14 cellular contexts compared by ENCODE assay signal in the genomic region with DNA sequence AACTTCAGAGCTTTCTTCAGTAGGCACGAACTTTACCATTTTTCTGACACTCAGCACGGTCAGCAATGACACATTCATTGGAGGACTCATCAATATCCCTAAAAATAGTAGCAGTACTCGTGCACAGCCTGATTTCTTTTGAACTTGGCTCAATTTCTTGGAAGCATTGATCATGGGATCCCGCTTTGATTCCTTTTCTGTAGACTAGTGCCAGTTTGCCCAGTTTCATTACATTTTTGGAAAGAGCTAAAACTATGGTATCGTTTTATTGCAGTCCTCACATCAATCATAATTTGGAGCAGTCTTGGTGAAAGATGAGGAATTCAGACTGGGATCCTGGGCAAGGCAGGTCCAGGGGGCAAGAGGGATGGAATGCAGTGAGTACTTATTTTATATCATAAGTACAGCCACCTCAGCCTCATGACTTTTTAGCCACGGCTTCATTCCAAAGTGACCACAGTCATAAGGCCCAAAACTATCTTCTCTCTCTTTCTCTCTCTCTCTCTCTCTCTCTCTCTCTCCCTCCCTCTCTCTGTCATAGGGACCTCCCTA.
DNase-seq lines count a peak whose midpoint lies in the region; ATAC-seq, FAIRE-seq and TF ChIP-seq lines count a peak whose summit lies in the region.
"Had no signal": no experiment of that assay in that cellular context is flagged by ENCODE, and none has a peak within 500 bp of the region (broad histone marks: within the 10 kb centered on the region; RNA-seq: fewer than 3 reads in every experiment).

No MANE protein-coding gene starts in this region.

- no peaks in the 10 kb centered on the region for H4K20me1 ChIP-seq in HepG2 (ENCODE audit: insufficient read depth, low read length)

- H3K27me3 Mint-ChIP-seq in progenitor cell of endocrine pancreas, result no peaks in the 10 kb centered on the region
- H3K27me3 Mint-ChIP-seq in activated CD8-positive, alpha-beta T cell treated with anti-CD3 and anti-CD28 coated beads, Interleukin-2, amount 10 ng/mL, durations not matched to agents 7 days and 5 days (ENCODE audit: low read depth), result no peaks in the 10 kb centered on the region
- H3K27me3 Mint-ChIP-seq: dendritic cell treated with granulocyte-macrophage colony-stimulating factor and Interleukin-4, amounts not matched to agents 40 ng/mL and 50 ng/mL, for 4 days had no signal

- H3K4me3 Mint-ChIP-seq in progenitor cell of endocrine pancreas (ENCODE audit: low read depth), result no peak overlapping the region
- no peak overlapping the region for H3K4me3 Mint-ChIP-seq in activated CD8-positive, alpha-beta T cell treated with anti-CD3 and anti-CD28 coated beads, Interleukin-2, amount 10 ng/mL, durations not matched to agents 7 days and 5 days
- H3K4me3 Mint-ChIP-seq: dendritic cell treated with granulocyte-macrophage colony-stimulating factor and Interleukin-4, amounts not matched to agents 40 ng/mL and 50 ng/mL, for 4 days; immature natural killer cell; T-helper 1 cell treated with Interleukin-12 subunit alpha and Interleukin-12 subunit beta and Interleukin-4 antibody, amounts not matched to agents 30 μg/mL and 1 μg/mL, for 36 hours had no signal

- intact Hi-C loops in HepG2 (cut with micrococcal nuclease; ENCODE audit: unreplicated experiment), result loop anchor here (1.0 to 10.0 kb wide), 5 partner anchors 27 to 256 kb away; no protein-coding TSS in a partner anchor

- CTCF ChIA-PET in HEK293 (lab: Yijun Ruan, JAX) (interaction anchor here (0.6 to 2.2 kb wide), 4 partner anchors 41 to 269 kb away, joined by 3 to 14 read pairs (median 3); no protein-coding TSS in a partner anchor), HepG2 (lab: Yijun Ruan, JAX; ENCODE audit: low intra/inter-chr PET ratio, low total read pairs) (interaction anchor here (1.4 kb wide), 1 partner anchor 51 kb away, joined by 3 read pairs; no protein-coding TSS in a partner anchor)
- CTCF ChIA-PET in activated CD8-positive, alpha-beta T cell treated with anti-CD3 and anti-CD28 coated beads, Interleukin-2, amount 10 ng/mL, durations not matched to agents 7 days and 5 days (lab: Charles Lee), result interaction anchor here (0.9 to 1.6 kb wide), 2 partner anchors 54 to 177 kb away, joined by 3 to 7 read pairs; no protein-coding TSS in a partner anchor

- in situ Hi-C loops in astrocyte of the spinal cord (cut with HindIII; ENCODE audit: low sequenced_read_pairs), result no loop called here
- in situ Hi-C loops in HepG2 (cut with HindIII; ENCODE audit: extremely low pct_ligation_motif_present, low pct_unique_long_range_greater_than_20kb), result no loop called here

- peak overlapping the region; percentile 69; the same call in 1 of the 2 replicates for H3K9ac ChIP-seq in HepG2 (ENCODE audit: insufficient read depth, low read depth, low read length)

- POLR2A ChIA-PET in HEK293 (lab: Yijun Ruan, JAX) (interaction anchor here (0.6 kb wide), 1 partner anchor 26 kb away, joined by 4 read pairs; no protein-coding TSS in a partner anchor), HepG2 (lab: Yijun Ruan, JAX) (interaction anchor here (0.7 to 3.5 kb wide), 17 partner anchors 9 to 257 kb away, joined by 3 to 17 read pairs (median 5); no protein-coding TSS in a partner anchor)
- POLR2A ChIA-PET in activated CD8-positive, alpha-beta T cell treated with anti-CD3 and anti-CD28 coated beads, Interleukin-2, amount 10 ng/mL, durations not matched to agents 7 days and 5 days (lab: Charles Lee), result no interaction called here

- H3K9me3 ChIP-seq in HEK293 (ENCODE audit: control insufficient read depth, insufficient read depth, low read depth, low read length), result no peaks in the 10 kb centered on the region
- no peaks in the 10 kb centered on the region for H3K9me3 ChIP-seq in HepG2 (ENCODE audit: low read length)
- no peaks in the 10 kb centered on the region for H3K9me3 ChIP-seq in thoracic aorta

- TF ChIP-seq CTCF in HEK293 (tag by site-specific recombination; IDR thresholded peaks at IDR 0.05) (no peak), astrocyte of the spinal cord (IDR thresholded peaks at IDR 0.05; ENCODE audit: low read depth, low read length) (no peak), HepG2 (CRISPR knock-in tag; IDR thresholded peaks at IDR 0.05) (no peak), thoracic aorta (IDR thresholded peaks at IDR 0.05) (no peak), progenitor cell of endocrine pancreas (IDR thresholded peaks at IDR 0.05; ENCODE audit: unreplicated experiment) (no peak)

- H3K36me3 ChIP-seq in HEK293 (ENCODE audit: control insufficient read depth in 2 of 2, insufficient read depth in 1 of 2, low read length in 2 of 2) (no peaks in the 10 kb centered on the region; a peak in 1 of 3 replicates), HepG2 (replicated peaks in 1 of 2; ENCODE audit: control insufficient read depth in 1 of 2, insufficient read depth in 2 of 2, low read length in 2 of 2) (no peaks in the 10 kb centered on the region; a peak in 1 of 5 replicates), thoracic aorta (no peaks in the 10 kb centered on the region)

- no peak for TF ChIP-seq RAD21 in HepG2 (CRISPR knock-in tag; IDR thresholded peaks at IDR 0.05)

- H2AFZ ChIP-seq in HepG2 (ENCODE audit: low read length), result no peak overlapping the region

- DNase-seq in astrocyte of the spinal cord (ENCODE audit: low read depth, low spot score), result peak; percentile 66
- no peak for DNase-seq in HepG2 (ENCODE audit: low spot score)
- no peak for DNase-seq in thoracic aorta (ENCODE audit: low spot score)
- DNase-seq in progenitor cell of endocrine pancreas (ENCODE audit: low spot score, unreplicated experiment), result no peak
- DNase-seq in activated CD8-positive, alpha-beta T cell treated with anti-CD3 and anti-CD28 coated beads, Interleukin-2, amount 10 ng/mL, durations not matched to agents 7 days and 5 days, result no peak
- no peak for DNase-seq in HUDEP-2 (lab: John Stamatoyannopoulos, UW; ENCODE audit: unreplicated experiment in 76 of 76)
- no peak for DNase-seq in NCI-H2196 (lab: John Stamatoyannopoulos, UW; ENCODE audit: unreplicated experiment)
- DNase-seq: immature natural killer cell, KG1, NCI-H526 treated with DMSO at 0.1 percent for 48 hours had no signal

- ATAC-seq in HepG2 (no peak), thoracic aorta (ENCODE audit: insufficient number of reproducible peaks, low FRiP score, low read depth) (no peak)
- no peak for ATAC-seq in activated CD8-positive, alpha-beta T cell treated with anti-CD3 and anti-CD28 coated beads, Interleukin-2, amount 10 ng/mL, durations not matched to agents 7 days and 5 days

- no peak for FAIRE-seq in HepG2 (lab: Jason Lieb, UNC)

- H3K79me2 ChIP-seq in HepG2 (ENCODE audit: insufficient read depth, low read length), result no peaks in the 10 kb centered on the region

- H3K27ac ChIP-seq in HEK293 (ENCODE audit: extremely low read depth, low read depth, low read length), result no peak overlapping the region
- peak overlapping the region; percentile 83 for H3K27ac ChIP-seq in HepG2 (ENCODE audit: extremely low read length, insufficient read depth, low read length)
- H3K27ac ChIP-seq in thoracic aorta, result peak overlapping the region; percentile 59 to 77

- H3K27ac Mint-ChIP-seq in progenitor cell of endocrine pancreas, result no peak overlapping the region
- H3K27ac Mint-ChIP-seq in activated CD8-positive, alpha-beta T cell treated with anti-CD3 and anti-CD28 coated beads, Interleukin-2, amount 10 ng/mL, durations not matched to agents 7 days and 5 days, result no peak overlapping the region
- H3K27ac Mint-ChIP-seq: dendritic cell treated with granulocyte-macrophage colony-stimulating factor and Interleukin-4, amounts not matched to agents 40 ng/mL and 50 ng/mL, for 4 days; immature natural killer cell; T-helper 1 cell treated with Interleukin-12 subunit alpha and Interleukin-12 subunit beta and Interleukin-4 antibody, amounts not matched to agents 30 μg/mL and 1 μg/mL, for 36 hours had no signal

- H3K4me1 ChIP-seq in HEK293 (ENCODE audit: control insufficient read depth, insufficient read depth, low read length), result peaks cover 12% of the 10 kb centered on the region
- H3K4me1 ChIP-seq in HepG2 (ENCODE audit: insufficient read depth, low read length), result peaks cover 58% of the 10 kb centered on the region
- peaks cover 16 to 52% of the 10 kb centered on the region in 2 donors for H3K4me1 ChIP-seq in thoracic aorta (ENCODE audit: control insufficient read depth in 1 of 2, low read depth in 2 of 2)

- H3K4me1 Mint-ChIP-seq in progenitor cell of endocrine pancreas (ENCODE audit: low read depth), result peaks cover 1% of the 10 kb centered on the region
- H3K4me1 Mint-ChIP-seq in activated CD8-positive, alpha-beta T cell treated with anti-CD3 and anti-CD28 coated beads, Interleukin-2, amount 10 ng/mL, durations not matched to agents 7 days and 5 days (ENCODE audit: low read depth), result no peaks in the 10 kb centered on the region
- H3K4me1 Mint-ChIP-seq: immature natural killer cell had no signal

- WGBS in HepG2 (ENCODE audit: low lambda C conversion rate), result 59% methylated on average over 6 of the region's 6 CpGs

- H3K4me3 ChIP-seq in HEK293 (ENCODE audit: low read depth, low read length), result no peak overlapping the region
- no peak overlapping the region for H3K4me3 ChIP-seq in astrocyte of the spinal cord (ENCODE audit: low read depth, low read length)
- H3K4me3 ChIP-seq in HepG2 (replicated peaks in 1 of 3; ENCODE audit: insufficient read depth in 1 of 3, low read depth in 2 of 3, low read length in 3 of 3), result peak overlapping the region in 1 of 3 experiments; percentile 2; a peak in 1 of 6 replicates
- no peak overlapping the region for H3K4me3 ChIP-seq in thoracic aorta
- H3K4me3 ChIP-seq: skin epidermis had no signal

- no TSS peak for BruUV-seq in HepG2 (replicated peaks; lab: Mats Ljungman, UMichigan)

- H3K27me3 ChIP-seq in HepG2 (ENCODE audit: control insufficient read depth in 1 of 2, insufficient read depth in 2 of 2, low read length in 2 of 2) (no peaks in the 10 kb centered on the region), thoracic aorta (replicated peaks; ENCODE audit: insufficient read depth) (no peaks in the 10 kb centered on the region)

- no peaks in the 10 kb centered on the region for H3K9me3 Mint-ChIP-seq in progenitor cell of endocrine pancreas (ENCODE audit: low read depth)
- H3K9me3 Mint-ChIP-seq in activated CD8-positive, alpha-beta T cell treated with anti-CD3 and anti-CD28 coated beads, Interleukin-2, amount 10 ng/mL, durations not matched to agents 7 days and 5 days (ENCODE audit: insufficient read depth), result peaks cover 7% of the 10 kb centered on the region
- H3K9me3 Mint-ChIP-seq: dendritic cell treated with granulocyte-macrophage colony-stimulating factor and Interleukin-4, amounts not matched to agents 40 ng/mL and 50 ng/mL, for 4 days; immature natural killer cell; T-helper 1 cell treated with Interleukin-12 subunit alpha and Interleukin-12 subunit beta and Interleukin-4 antibody, amounts not matched to agents 30 μg/mL and 1 μg/mL, for 36 hours had no signal

- no peak for TF ChIP-seq EP300 in HepG2 (IDR thresholded peaks at IDR 0.05; ENCODE audit: low read depth in 2 of 2, low read length in 2 of 2)
- TF ChIP-seq EP300 in HepG2 (CRISPR knock-in tag; IDR thresholded peaks at IDR 0.05; ENCODE audit: borderline replicate concordance), result no peak

- peak overlapping the region; percentile 74 for H3K4me2 ChIP-seq in HepG2 (ENCODE audit: low read depth, low read length)

- no peak for TF ChIP-seq POLR2A in HepG2 (IDR thresholded peaks at IDR 0.05; ENCODE audit: insufficient read depth in 1 of 2, low read depth in 2 of 2, low read length in 2 of 2)

- peaks cover 1% of the 10 kb centered on the region for H3K36me3 Mint-ChIP-seq in progenitor cell of endocrine pancreas (ENCODE audit: insufficient read depth)
- H3K36me3 Mint-ChIP-seq in activated CD8-positive, alpha-beta T cell treated with anti-CD3 and anti-CD28 coated beads, Interleukin-2, amount 10 ng/mL, durations not matched to agents 7 days and 5 days (ENCODE audit: low read depth), result peaks cover 31% of the 10 kb centered on the region
- H3K36me3 Mint-ChIP-seq: immature natural killer cell had no signal
